ENCODE assay signal across 1 cellular context in genomic region chr14:73725116-73726024, GRCh38.
TF ChIP-seq lines count a peak whose summit lies in the region.

No MANE protein-coding gene starts in this region.

TF ChIP-seq in SK-N-SH treated with all-trans-retinoic acid at 6 μM for 48 hours, 23 proteins besides CTCF, POLR2A, EP300 and RAD21 (continued from another document):
- TF ChIP-seq TSHZ2 (CRISPR knock-in tag; IDR thresholded peaks at IDR 0.05) (no peak), CSRNP3 (CRISPR knock-in tag; IDR thresholded peaks at IDR 0.05) (no peak), PATZ1 (CRISPR knock-in tag; IDR thresholded peaks at IDR 0.05; ENCODE audit: borderline replicate concordance) (no peak), ZFP3 (CRISPR knock-in tag; IDR thresholded peaks at IDR 0.05) (no peak), CSDC2 (CRISPR knock-in tag; IDR thresholded peaks at IDR 0.05) (no peak)
